8 cellular contexts compared by ENCODE assay signal in genomic region chr3:197554562-197555280, GRCh38. TPM values are rescaled to one million over a fixed set of nuclear protein-coding genes. Genes with fewer than 3 reads are reported as not detected.
DNase-seq lines count a peak whose midpoint lies in the region; ATAC-seq and TF ChIP-seq lines count a peak whose summit lies in the region.

No MANE protein-coding gene starts in this region.

- CTCF ChIA-PET in Caco-2 (lab: Charles Lee) = interaction anchor here (0.6 to 0.7 kb wide), 3 partner anchors 22 to 616 kb away, joined by 3 read pairs; no protein-coding TSS in a partner anchor
- CTCF ChIA-PET in activated CD8-positive, alpha-beta memory T cell treated with anti-CD3 and anti-CD28 coated beads, Interleukin-2, amount 10 ng/mL, durations not matched to agents 7 days and 5 days (lab: Charles Lee) = interaction anchor here (0.8 to 1.0 kb wide), 2 partner anchors 45 to 77 kb away, joined by 3 read pairs; no protein-coding TSS in a partner anchor

- no TSS peak for BruUV-seq in Caco-2 (replicated peaks; lab: Mats Ljungman, UMichigan)

- H3K4me3 ChIP-seq in Caco-2 (ENCODE audit: low read depth, low read length) (peak overlapping the region; percentile 95), endocrine pancreas (ENCODE audit: control insufficient read depth, insufficient read depth, low read length) (peak overlapping the region; percentile 22), mesendoderm (ENCODE audit: low read length) (peak overlapping the region; percentile 72)

- no peaks in the 10 kb centered on the region for H3K9me3 Mint-ChIP-seq in Caco-2 (ENCODE audit: unreplicated experiment)
- H3K9me3 Mint-ChIP-seq in activated CD8-positive, alpha-beta memory T cell treated with anti-CD3 and anti-CD28 coated beads, Interleukin-2, amount 10 ng/mL, durations not matched to agents 7 days and 5 days (ENCODE audit: low read depth) = no peaks in the 10 kb centered on the region

- H3K23ac ChIP-seq in mesendoderm (ENCODE audit: low read length) = peak overlapping the region; percentile 81

- intact Hi-C loops in Caco-2 (cut with micrococcal nuclease; ENCODE audit: unreplicated experiment) = loop anchor here (1.0 to 2.0 kb wide), 3 partner anchors 18 to 43 kb away; no protein-coding TSS in a partner anchor

- H3K4ac ChIP-seq in mesendoderm (ENCODE audit: low read depth, low read length) = peak overlapping the region; percentile 19

- H2AK5ac ChIP-seq in mesendoderm (ENCODE audit: low read length) = no peak overlapping the region

- H3K9ac ChIP-seq in endocrine pancreas (ENCODE audit: control insufficient read depth, insufficient read depth, low read length) = peak overlapping the region; percentile 76
- peak overlapping the region; percentile 88 for H3K9ac ChIP-seq in mesendoderm (ENCODE audit: low read length)

- H3K9me3 ChIP-seq in Caco-2 (no peaks in the 10 kb centered on the region), endocrine pancreas (ENCODE audit: control insufficient read depth, low read length) (no peaks in the 10 kb centered on the region)

- no peak overlapping the region for H3K27ac ChIP-seq in mesendoderm (ENCODE audit: low read depth, low read length)

- TF ChIP-seq CTCF in Caco-2 (IDR thresholded peaks at IDR 0.05; ENCODE audit: insufficient read depth in 1 of 2, low read depth in 1 of 2, low read length in 1 of 2, severe bottlenecking in 1 of 2, unreplicated experiment in 1 of 2) = peak; percentile 53 to 90

- no peaks in the 10 kb centered on the region for H3K79me2 ChIP-seq in mesendoderm (ENCODE audit: control insufficient read depth, insufficient read depth, low read length)

- H3K36me3 ChIP-seq in Caco-2 (ENCODE audit: control insufficient read depth, insufficient read depth, low read length) (no peaks in the 10 kb centered on the region), endocrine pancreas (ENCODE audit: control insufficient read depth, insufficient read depth, low read length) (no peaks in the 10 kb centered on the region), mesendoderm (ENCODE audit: control insufficient read depth, insufficient read depth, low read length) (no peaks in the 10 kb centered on the region)

- peak overlapping the region; percentile 30 for H4K8ac ChIP-seq in mesendoderm (ENCODE audit: low read depth, low read length)

- H4K5ac ChIP-seq in mesendoderm (ENCODE audit: low read length) = no peak overlapping the region

- H3K4me3 Mint-ChIP-seq in Caco-2 (ENCODE audit: unreplicated experiment) = peak overlapping the region; percentile 80
- H3K4me3 Mint-ChIP-seq in activated CD8-positive, alpha-beta memory T cell treated with anti-CD3 and anti-CD28 coated beads, Interleukin-2, amount 10 ng/mL, durations not matched to agents 7 days and 5 days = peak overlapping the region; percentile 83

- peak; percentile 95 for ATAC-seq in GM21360 (IDR thresholded peaks at IDR 0.05; ENCODE audit: unreplicated experiment)
- peak; percentile 95 for ATAC-seq in activated CD8-positive, alpha-beta memory T cell treated with anti-CD3 and anti-CD28 coated beads, Interleukin-2, amount 10 ng/mL, durations not matched to agents 7 days and 5 days

- POLR2A ChIA-PET in Caco-2 (lab: Charles Lee) = interaction anchor here (1.0 kb wide), 2 partner anchors 34 to 43 kb away, joined by 3 to 5 read pairs; no protein-coding TSS in a partner anchor

- H3K4me2 ChIP-seq in mesendoderm (ENCODE audit: low read length) = peak overlapping the region; percentile 97

- H3K18ac ChIP-seq in mesendoderm (ENCODE audit: low read length) = peak overlapping the region; percentile 54

- H3K27me3 ChIP-seq in Caco-2 (replicated peaks; ENCODE audit: control insufficient read depth, insufficient read depth, low read length) = no peaks in the 10 kb centered on the region
- no peaks in the 10 kb centered on the region for H3K27me3 ChIP-seq in endocrine pancreas (ENCODE audit: control insufficient read depth, insufficient read depth, low read length)
- H3K27me3 ChIP-seq in mesendoderm (ENCODE audit: insufficient read depth, low read length, poor library complexity) = no peaks in the 10 kb centered on the region

- no CpG with 5 or more reads among the region's 60 CpGs for WGBS in mesendoderm (ENCODE audit: extremely low coverage, insufficient coverage, low lambda C conversion rate)

- H2BK5ac ChIP-seq in mesendoderm (ENCODE audit: low read length) = peak overlapping the region; percentile 58

- H3K27ac Mint-ChIP-seq in Caco-2 (ENCODE audit: unreplicated experiment) = peak overlapping the region; percentile 74
- H3K27ac Mint-ChIP-seq in activated CD8-positive, alpha-beta memory T cell treated with anti-CD3 and anti-CD28 coated beads, Interleukin-2, amount 10 ng/mL, durations not matched to agents 7 days and 5 days = peak overlapping the region; percentile 92

- H3K4me1 Mint-ChIP-seq in Caco-2 (ENCODE audit: low read depth, unreplicated experiment) = peaks cover 22% of the 10 kb centered on the region
- peaks cover 14% of the 10 kb centered on the region for H3K4me1 Mint-ChIP-seq in activated CD8-positive, alpha-beta memory T cell treated with anti-CD3 and anti-CD28 coated beads, Interleukin-2, amount 10 ng/mL, durations not matched to agents 7 days and 5 days

- no peaks in the 10 kb centered on the region for H3K79me1 ChIP-seq in mesendoderm (ENCODE audit: low read length)

- H2BK120ac ChIP-seq in mesendoderm (ENCODE audit: low read depth, low read length) = no peak overlapping the region

- no peaks in the 10 kb centered on the region for H3K27me3 Mint-ChIP-seq in Caco-2 (ENCODE audit: insufficient read depth, unreplicated experiment)
- H3K27me3 Mint-ChIP-seq in activated CD8-positive, alpha-beta memory T cell treated with anti-CD3 and anti-CD28 coated beads, Interleukin-2, amount 10 ng/mL, durations not matched to agents 7 days and 5 days = peaks cover 20% of the 10 kb centered on the region

- DNase-seq in Caco-2 (peak; percentile 96 to 97), HT-29 (ENCODE audit: low spot score) (peak; percentile 97), NOMO-1 (lab: John Stamatoyannopoulos, UW; ENCODE audit: unreplicated experiment in 2 of 2) (peak; percentile 100), mesendoderm (peak; percentile 98)
- DNase-seq in activated CD8-positive, alpha-beta memory T cell treated with anti-CD3 and anti-CD28 coated beads, Interleukin-2, amount 10 ng/mL, durations not matched to agents 7 days and 5 days = peak; percentile 98
- peak; percentile 86 for DNase-seq in stimulated activated CD8-positive, alpha-beta memory T cell treated with anti-CD3 and anti-CD28 coated beads, Interleukin-12 subunit alpha, Interleukin-12 subunit beta, amount 100 ng/mL, for 4 hours (ENCODE audit: low read depth)

- no peak overlapping the region for H2BK15ac ChIP-seq in mesendoderm (replicated peaks; ENCODE audit: low read depth)

- peaks cover 12% of the 10 kb centered on the region for H3K36me3 Mint-ChIP-seq in Caco-2 (ENCODE audit: insufficient read depth, unreplicated experiment)
- peaks cover 13% of the 10 kb centered on the region for H3K36me3 Mint-ChIP-seq in activated CD8-positive, alpha-beta memory T cell treated with anti-CD3 and anti-CD28 coated beads, Interleukin-2, amount 10 ng/mL, durations not matched to agents 7 days and 5 days

- H3K56ac ChIP-seq in mesendoderm (ENCODE audit: low read length) = peak overlapping the region; percentile 93

- H3K4me1 ChIP-seq in Caco-2 (peaks cover 21% of the 10 kb centered on the region), endocrine pancreas (ENCODE audit: control insufficient read depth, insufficient read depth, low read length) (no peaks in the 10 kb centered on the region), mesendoderm (ENCODE audit: control insufficient read depth, low read depth, low read length) (peaks cover 2% of the 10 kb centered on the region)

RNA-seq across cellular contexts. Expression of gene BDH1, which starts 1.0 kb away (rescaled TPM):
- 41.8 and 43.8 TPM in 2 replicates for total RNA-seq in Caco-2 (2022)
- 51.5 and 71.2 TPM in 2 replicates for total RNA-seq in HT-29 (2014; rRNA removed; shearing (Covaris generic))
- 10 to 100 TPM; 75.8 to 80.9 TPM for total RNA-seq in activated CD8-positive, alpha-beta memory T cell treated with anti-CD3 and anti-CD28 coated beads, Interleukin-2, amount 10 ng/mL, durations not matched to agents 7 days and 5 days
- polyA plus RNA-seq in mesendoderm (2013, experiment 1 of 2) = 7.9 TPM
- polyA plus RNA-seq in mesendoderm (2013, experiment 2 of 2) = 8.5 TPM

Comparison
In these comparisons a context has a peak if more than half of its experiments do, and no peak if none do; other contexts are left out.
1. H3K4me3 ChIP-seq: peak in every context shown above with its lines; median percentile 95 in Caco-2; 72 in mesendoderm; 22 in endocrine pancreas.